ENCODE assay signal across 8 cellular contexts in the genomic region with DNA sequence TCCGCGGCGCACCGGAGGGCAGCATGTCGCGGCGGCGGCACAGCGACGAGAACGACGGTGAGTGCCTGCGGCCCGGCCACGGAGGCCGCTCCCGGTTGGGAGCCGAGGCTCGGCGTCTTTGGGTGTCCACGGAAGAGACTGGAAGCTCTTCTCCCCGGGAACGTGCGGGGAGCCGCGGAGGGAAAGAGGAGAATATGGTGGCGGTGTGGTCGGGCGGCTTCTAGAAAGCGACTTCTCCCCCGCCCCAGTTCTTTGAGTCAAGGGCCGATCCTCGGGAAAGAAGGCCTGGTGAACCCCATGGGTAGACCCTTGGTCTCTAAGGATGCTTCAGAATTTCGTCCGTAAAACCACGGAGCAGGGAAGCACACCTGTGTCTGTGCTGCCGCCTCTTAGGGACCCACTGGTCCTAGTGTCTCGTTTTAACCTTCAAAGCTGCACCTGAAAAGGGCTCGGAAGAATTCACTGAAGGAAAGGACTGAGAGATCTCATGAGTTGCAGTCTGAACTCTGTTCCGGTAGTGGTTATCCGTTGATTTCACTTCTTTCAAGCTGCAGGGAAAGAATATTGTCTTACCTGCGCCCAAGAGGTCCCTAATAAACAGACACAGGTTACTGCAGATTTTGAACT. TPM values are rescaled to one million over a fixed set of nuclear protein-coding genes. Genes with fewer than 3 reads are reported as not detected.
DNase-seq lines count a peak whose midpoint lies in the region; ATAC-seq, FAIRE-seq and TF ChIP-seq lines count a peak whose summit lies in the region.

No MANE protein-coding gene starts in this region.

- FAIRE-seq in GM12892 (lab: Jason Lieb, UNC): peak; percentile 24

- H3K27me3 ChIP-seq in hepatocyte: no peaks in the 10 kb centered on the region

- H3K27ac Mint-ChIP-seq in activated naive CD4-positive, alpha-beta T cell treated with anti-CD3 and anti-CD28 coated beads, Interleukin-2, amount 50 U/mL, for 72 hours: peak overlapping the region; percentile 95 to 98

- H3K9me3 ChIP-seq in hepatocyte (ENCODE audit: low read depth): no peaks in the 10 kb centered on the region

- DNase-seq in GM12892 (ENCODE audit: insufficient read length) (no peak), hepatocyte (ENCODE audit: low spot score) (no peak), GM19240 (ENCODE audit: insufficient read length, low spot score) (no peak), omental fat pad (ENCODE audit: low spot score) (no peak), NCI-H1048 (lab: John Stamatoyannopoulos, UW) (no peak)
- DNase-seq in activated naive CD4-positive, alpha-beta T cell treated with anti-CD3 and anti-CD28 coated beads, Interleukin-2, amount 50 U/mL, for 72 hours (ENCODE audit: low spot score in 2 of 2): peak in 1 of 2 donors; percentile 16

- peak overlapping the region; percentile 66 for H3K4me3 ChIP-seq in hepatocyte
- H3K4me3 ChIP-seq in skin epidermis: peak overlapping the region; percentile 64 to 95 (median 89)

- peaks cover 22% of the 10 kb centered on the region for H3K4me1 ChIP-seq in hepatocyte (ENCODE audit: insufficient read depth)

- no peak for TF ChIP-seq CTCF in hepatocyte (IDR thresholded peaks at IDR 0.05; ENCODE audit: poor library complexity)
- no peak for TF ChIP-seq CTCF in omental fat pad (IDR thresholded peaks at IDR 0.05)

- peak overlapping the region; percentile 54 for H2AFZ ChIP-seq in hepatocyte

- H4K20me1 ChIP-seq in hepatocyte (ENCODE audit: insufficient read depth, poor library complexity, severe bottlenecking): peaks cover 24% of the 10 kb centered on the region

- peak; percentile 0 for ATAC-seq in HG03378 (IDR thresholded peaks at IDR 0.05; ENCODE audit: unreplicated experiment)
- ATAC-seq in activated naive CD4-positive, alpha-beta T cell treated with anti-CD3 and anti-CD28 coated beads, Interleukin-2, amount 50 U/mL, for 72 hours: no peak
- no peak for ATAC-seq in omental fat pad (ENCODE audit: low FRiP score)

- no peaks in the 10 kb centered on the region for H3K36me3 ChIP-seq in hepatocyte (replicated peaks; ENCODE audit: insufficient read depth, low read depth)

- H3K4me2 ChIP-seq in hepatocyte: peak overlapping the region; percentile 89

- no peaks in the 10 kb centered on the region for H3K9me2 ChIP-seq in hepatocyte (replicated peaks; ENCODE audit: insufficient read depth)

- H3K9me3 Mint-ChIP-seq in activated naive CD4-positive, alpha-beta T cell treated with anti-CD3 and anti-CD28 coated beads, Interleukin-2, amount 50 U/mL, for 72 hours: no peaks in the 10 kb centered on the region

- H3K36me3 Mint-ChIP-seq in activated naive CD4-positive, alpha-beta T cell treated with anti-CD3 and anti-CD28 coated beads, Interleukin-2, amount 50 U/mL, for 72 hours: peaks cover 11 to 26% of the 10 kb centered on the region in 2 donors

- peak overlapping the region; percentile 98 for H3K27ac ChIP-seq in hepatocyte
- H3K27ac ChIP-seq in skin epidermis: peak overlapping the region; percentile 87 to 99 (median 96)

- no peak for TF ChIP-seq POLR2A in GM12892 (IDR thresholded peaks at IDR 0.05; ENCODE audit: low read depth, low read length)

- WGBS in hepatocyte (ENCODE audit: low lambda C conversion rate, missing lambda C conversion rate): 2% methylated on average over 36 of the region's 42 CpGs

- H3K79me2 ChIP-seq in hepatocyte: peaks cover 81% of the 10 kb centered on the region

RNA-seq across cellular contexts. Expression of a gene that starts 0.4 kb away (rescaled TPM):
- polyA plus RNA-seq in GM12892 (2012; ENCODE audit: missing spikeins): 26.0 TPM
- total RNA-seq in activated naive CD4-positive, alpha-beta T cell treated with anti-CD3 and anti-CD28 coated beads, Interleukin-2, amount 50 U/mL, for 72 hours: 10 to 100 TPM; 36.9 to 41.2 TPM
- total RNA-seq in hepatocyte (30.3 and 33.0 TPM in 2 replicates), omental fat pad (10 to 100 TPM; 15.9 to 26.5 (median 18.5) TPM)
- 22.6 and 27.6 TPM in 2 replicates for polyA plus RNA-seq in hepatocyte

RNA-seq across cellular contexts. Expression of a gene that starts 0.8 kb away (rescaled TPM):
- 10.1 TPM for polyA plus RNA-seq in GM12892 (2012; ENCODE audit: missing spikeins)
- 10 to 100 TPM; 14.2 to 18.1 TPM for total RNA-seq in activated naive CD4-positive, alpha-beta T cell treated with anti-CD3 and anti-CD28 coated beads, Interleukin-2, amount 50 U/mL, for 72 hours
- total RNA-seq in hepatocyte (17.0 and 19.0 TPM in 2 replicates), omental fat pad (10 to 100 TPM; 13.8 to 21.9 (median 19.4) TPM)
- polyA plus RNA-seq in hepatocyte: 4.3 and 11.2 TPM in 2 replicates
